ENCODE assay signal across 31 cellular contexts in the genomic region with DNA sequence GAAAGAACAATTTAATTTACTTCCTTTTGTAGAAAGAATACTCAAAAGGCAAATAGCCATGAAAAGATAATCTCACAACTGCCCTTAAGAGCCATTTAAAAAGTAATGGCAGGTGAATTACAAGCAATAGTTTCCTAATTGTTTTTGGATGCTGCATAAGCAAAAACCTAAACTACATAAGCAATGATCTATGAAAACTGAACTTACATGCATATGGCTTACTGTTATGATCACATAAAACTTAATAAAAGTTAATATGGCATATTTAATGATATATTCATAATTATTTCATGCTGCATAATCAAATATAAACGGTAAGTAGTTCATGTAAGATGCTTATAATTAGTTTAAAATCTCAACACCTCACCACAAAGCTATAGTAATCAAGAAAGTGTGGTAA.
"Had no signal": no experiment of that assay in that cellular context is flagged by ENCODE, and none has a peak within 500 bp of the region (broad histone marks: within the 10 kb centered on the region; RNA-seq: fewer than 3 reads in every experiment).

No MANE protein-coding gene starts in this region.

- DNase-seq: activated effector memory CD4-positive, alpha-beta T cell treated with anti-CD3 and anti-CD28 coated beads, Interleukin-2, amount 50 U/mL, for 16 hours; activated effector memory CD4-positive, alpha-beta T cell treated with Interleukin-2 at 50 U/mL for 16 hours; activated gamma-delta T cell; activated gamma-delta T cell treated with Interleukin-2 at 50 U/mL for 16 hours; activated naive CD4-positive, alpha-beta T cell; activated naive CD4-positive, alpha-beta T cell treated with anti-CD3 and anti-CD28 coated beads for 36 hours; activated naive CD4-positive, alpha-beta T cell treated with anti-CD3 and anti-CD28 coated beads, Interleukin-2, amount 10 ng/mL, durations not matched to agents 7 days and 5 days; activated naive CD4-positive, alpha-beta T cell treated with anti-CD3 and anti-CD28 coated beads, Interleukin-2, amount 50 U/mL, for 16 hours; activated naive CD4-positive, alpha-beta T cell treated with Interleukin-2 at 50 U/mL for 16 hours; activated naive CD8-positive, alpha-beta T cell treated with anti-CD3 and anti-CD28 coated beads for 36 hours; activated naive CD8-positive, alpha-beta T cell treated with anti-CD3 and anti-CD28 coated beads, Interleukin-2, amount 10 ng/mL, durations not matched to agents 7 days and 5 days; activated naive CD8-positive, alpha-beta T cell treated with anti-CD3 and anti-CD28 coated beads, Interleukin-2, amount 50 U/mL, for 24 hours; activated T-cell treated with anti-CD3 and anti-CD28 coated beads, Interleukin-2, amount 50 U/mL, for 24 hours; activated T-cell treated with anti-CD3 and anti-CD28 coated beads, Interleukin-2, amount 50 U/mL, for 4 hours; activated T-cell treated with anti-CD3 and anti-CD28 coated beads, Interleukin-2, amount 50 U/mL, for 48 hours; activated T-cell treated with anti-CD3 and anti-CD28 coated beads, Interleukin-2, amount 50 U/mL, for 72 hours; adrenal gland; amniotic stem cell; amygdala; anterior cingulate cortex; aorta; body of pancreas; brain microvascular endothelial cell; caudate nucleus; central memory CD4-positive, alpha-beta T cell; cerebellar nuclear complex had no signal

- H3K27ac ChIP-seq: adrenal gland, ascending aorta, body of pancreas, brain microvascular endothelial cell, breast epithelium, cardiac muscle cell had no signal

- H3K4me1 ChIP-seq: adrenal gland, ascending aorta, body of pancreas, breast epithelium had no signal

- H3K36me3 ChIP-seq: adrenal gland, ascending aorta, brain microvascular endothelial cell, breast epithelium, cardiac muscle cell had no signal

- H3K9me3 ChIP-seq: adrenal gland, ascending aorta, body of pancreas, breast epithelium had no signal

- FAIRE-seq: astrocyte, bronchial epithelial cell had no signal

- H3K4me3 ChIP-seq: adrenal gland, ascending aorta, body of pancreas, breast epithelium, cardiac muscle cell had no signal
